In genomic region chr3:149487598-149488197, GRCh38 we compare ENCODE assay signal across 8 cellular contexts. TPM values are rescaled to one million over a fixed set of nuclear protein-coding genes. Genes with fewer than 3 reads are reported as not detected.
DNase-seq lines count a peak whose midpoint lies in the region; ATAC-seq and TF ChIP-seq lines count a peak whose summit lies in the region.

No MANE protein-coding gene starts in this region.

- peak; percentile 43 for TF ChIP-seq CTCF in chondrocyte (IDR thresholded peaks at IDR 0.05)

- H3K4me3 Mint-ChIP-seq in chondrocyte (ENCODE audit: unreplicated experiment): no peak overlapping the region

- H3K27ac Mint-ChIP-seq in chondrocyte (ENCODE audit: unreplicated experiment): no peak overlapping the region

- peak; percentile 15 for DNase-seq in NCI-H748 (lab: John Stamatoyannopoulos, UW; ENCODE audit: unreplicated experiment)
- DNase-seq in NCI-H748 treated with DMSO at 0.1 percent for 48 hours (lab: John Stamatoyannopoulos, UW): no peak
- peak; percentile 40 for DNase-seq in NOMO-1 treated with DMSO at 0.1 percent for 48 hours (lab: John Stamatoyannopoulos, UW; ENCODE audit: unreplicated experiment)
- no peak for DNase-seq in chondrocyte (ENCODE audit: low spot score)
- peak; percentile 34 to 39 for DNase-seq in stimulated activated CD8-positive, alpha-beta memory T cell treated with anti-CD3 and anti-CD28 coated beads, Interleukin-2, amount 100 ng/mL, for 48 hours (ENCODE audit: low read depth in 2 of 2)
- no peak for DNase-seq in HCEC 1CT
- DNase-seq in DMS114 treated with DMSO at 0.1 percent for 48 hours (lab: John Stamatoyannopoulos, UW; ENCODE audit: unreplicated experiment): no peak

- H3K9me3 Mint-ChIP-seq in chondrocyte (ENCODE audit: low read depth): no peaks in the 10 kb centered on the region

- peaks cover 3% of the 10 kb centered on the region for H3K4me1 Mint-ChIP-seq in chondrocyte (ENCODE audit: low read depth)

- peaks cover 3% of the 10 kb centered on the region for H3K27me3 Mint-ChIP-seq in chondrocyte (ENCODE audit: low read depth)

- no peaks in the 10 kb centered on the region for H3K36me3 Mint-ChIP-seq in chondrocyte (ENCODE audit: low read depth)

- peak; percentile 74 for ATAC-seq in GM21786 (IDR thresholded peaks at IDR 0.05; ENCODE audit: unreplicated experiment)

RNA-seq across cellular contexts. Expression of gene TM4SF4, which starts 13.2 kb away (rescaled TPM):
- not detected in 3 replicates for total RNA-seq in chondrocyte

Comparison
In these comparisons a context has a peak if more than half of its experiments do, and no peak if none do; other contexts are left out.
1. DNase-seq: peak in NCI-H748 (single experiment), NOMO-1 treated with DMSO at 0.1 percent for 48 hours (single experiment) and stimulated activated CD8-positive, alpha-beta memory T cell treated with anti-CD3 and anti-CD28 coated beads, Interleukin-2, amount 100 ng/mL, for 48 hours (2 of 2); none in NCI-H748 treated with DMSO at 0.1 percent for 48 hours (single experiment), chondrocyte (single experiment), HCEC 1CT (single experiment) and DMS114 treated with DMSO at 0.1 percent for 48 hours (single experiment).